In genomic region chr3:129432036-129432435, GRCh38 we compare ENCODE assay signal across 1 cellular context.
TF ChIP-seq lines count a peak whose summit lies in the region.

No MANE protein-coding gene starts in this region.

TF ChIP-seq in GM12878, 131 proteins besides CTCF, POLR2A, EP300 and RAD21:
- TF ChIP-seq SMAD5 (IDR thresholded peaks at IDR 0.05; ENCODE audit: low read depth) (no peak), ZNF687 (IDR thresholded peaks at IDR 0.05) (no peak), EED (IDR thresholded peaks at IDR 0.05; ENCODE audit: low read depth) (no peak), RAD51 (IDR thresholded peaks at IDR 0.05) (no peak), POLR2AphosphoS5 (IDR thresholded peaks at IDR 0.05; ENCODE audit: low read length) (0 out of 2 replicates have a peak, but pooled peaks have one; percentile 19)
